ENCODE assay signal across 1 cellular context in the genomic region with DNA sequence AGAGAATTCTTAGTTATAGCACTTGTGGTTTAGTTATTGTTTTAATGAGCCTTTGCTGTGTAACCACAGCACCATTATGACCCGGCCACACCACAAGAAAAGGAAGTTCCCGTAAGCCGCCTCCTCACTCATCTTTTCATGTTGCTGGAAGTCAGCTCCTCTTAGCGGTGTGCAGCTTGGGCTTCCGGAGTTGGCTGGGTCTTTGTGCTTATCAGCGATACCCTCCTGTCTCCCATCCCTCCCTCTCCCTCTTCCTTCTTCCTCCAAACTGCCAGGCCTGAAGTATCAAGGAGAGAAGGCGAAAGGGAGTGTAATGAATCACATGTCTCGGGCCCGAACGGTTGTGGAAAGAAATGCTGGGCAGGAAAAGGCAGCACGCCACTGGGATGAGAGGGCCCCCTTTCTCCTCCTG.
TF ChIP-seq lines count a peak whose summit lies in the region.

No MANE protein-coding gene starts in this region.

TF ChIP-seq in K562, 482 proteins besides CTCF, POLR2A, EP300 and RAD21 (continued from another document and continues in another):
- TF ChIP-seq, protein P1, sequence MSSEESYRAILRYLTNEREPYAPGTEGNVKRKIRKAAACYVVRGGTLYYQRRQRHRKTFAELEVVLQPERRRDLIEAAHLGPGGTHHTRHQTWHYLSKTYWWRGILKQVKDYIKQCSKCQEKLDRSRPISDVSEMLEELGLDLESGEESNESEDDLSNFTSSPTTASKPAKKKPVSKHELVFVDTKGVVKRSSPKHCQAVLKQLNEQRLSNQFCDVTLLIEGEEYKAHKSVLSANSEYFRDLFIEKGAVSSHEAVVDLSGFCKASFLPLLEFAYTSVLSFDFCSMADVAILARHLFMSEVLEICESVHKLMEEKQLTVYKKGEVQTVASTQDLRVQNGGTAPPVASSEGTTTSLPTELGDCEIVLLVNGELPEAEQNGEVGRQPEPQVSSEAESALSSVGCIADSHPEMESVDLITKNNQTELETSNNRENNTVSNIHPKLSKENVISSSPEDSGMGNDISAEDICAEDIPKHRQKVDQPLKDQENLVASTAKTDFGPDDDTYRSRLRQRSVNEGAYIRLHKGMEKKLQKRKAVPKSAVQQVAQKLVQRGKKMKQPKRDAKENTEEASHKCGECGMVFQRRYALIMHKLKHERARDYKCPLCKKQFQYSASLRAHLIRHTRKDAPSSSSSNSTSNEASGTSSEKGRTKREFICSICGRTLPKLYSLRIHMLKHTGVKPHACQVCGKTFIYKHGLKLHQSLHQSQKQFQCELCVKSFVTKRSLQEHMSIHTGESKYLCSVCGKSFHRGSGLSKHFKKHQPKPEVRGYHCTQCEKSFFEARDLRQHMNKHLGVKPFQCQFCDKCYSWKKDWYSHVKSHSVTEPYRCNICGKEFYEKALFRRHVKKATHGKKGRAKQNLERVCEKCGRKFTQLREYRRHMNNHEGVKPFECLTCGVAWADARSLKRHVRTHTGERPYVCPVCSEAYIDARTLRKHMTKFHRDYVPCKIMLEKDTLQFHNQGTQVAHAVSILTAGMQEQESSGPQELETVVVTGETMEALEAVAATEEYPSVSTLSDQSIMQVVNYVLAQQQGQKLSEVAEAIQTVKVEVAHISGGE (CRISPR knock-in tag; IDR thresholded peaks at IDR 0.05) = no peak
- TF ChIP-seq SAP30 (IDR thresholded peaks at IDR 0.05; ENCODE audit: borderline replicate concordance, insufficient read depth, low read depth, low read length, poor library complexity, severe bottlenecking) = no peak
- no peak for TF ChIP-seq HDAC2 (IDR thresholded peaks at IDR 0.05)
- no peak for TF ChIP-seq SUPT5H (IDR thresholded peaks at IDR 0.05)
- TF ChIP-seq NKRF (IDR thresholded peaks at IDR 0.05; ENCODE audit: borderline replicate concordance) = no peak
- TF ChIP-seq, protein P2, sequence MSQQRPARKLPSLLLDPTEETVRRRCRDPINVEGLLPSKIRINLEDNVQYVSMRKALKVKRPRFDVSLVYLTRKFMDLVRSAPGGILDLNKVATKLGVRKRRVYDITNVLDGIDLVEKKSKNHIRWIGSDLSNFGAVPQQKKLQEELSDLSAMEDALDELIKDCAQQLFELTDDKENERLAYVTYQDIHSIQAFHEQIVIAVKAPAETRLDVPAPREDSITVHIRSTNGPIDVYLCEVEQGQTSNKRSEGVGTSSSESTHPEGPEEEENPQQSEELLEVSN (IDR thresholded peaks at IDR 0.05; ENCODE audit: borderline replicate concordance in 1 of 2, extremely low read depth in 1 of 2, insufficient read depth in 1 of 2, insufficient read length in 1 of 2, low read depth in 1 of 2, low read length in 1 of 2, poor library complexity in 1 of 2, severe bottlenecking in 1 of 2) = no peak
- no peak for TF ChIP-seq ZBED1 (IDR thresholded peaks at IDR 0.05)
- TF ChIP-seq MEF2D (tag; conservative IDR thresholded peaks at IDR 0.05; ENCODE audit: low read depth) = no peak
- TF ChIP-seq, protein P3, sequence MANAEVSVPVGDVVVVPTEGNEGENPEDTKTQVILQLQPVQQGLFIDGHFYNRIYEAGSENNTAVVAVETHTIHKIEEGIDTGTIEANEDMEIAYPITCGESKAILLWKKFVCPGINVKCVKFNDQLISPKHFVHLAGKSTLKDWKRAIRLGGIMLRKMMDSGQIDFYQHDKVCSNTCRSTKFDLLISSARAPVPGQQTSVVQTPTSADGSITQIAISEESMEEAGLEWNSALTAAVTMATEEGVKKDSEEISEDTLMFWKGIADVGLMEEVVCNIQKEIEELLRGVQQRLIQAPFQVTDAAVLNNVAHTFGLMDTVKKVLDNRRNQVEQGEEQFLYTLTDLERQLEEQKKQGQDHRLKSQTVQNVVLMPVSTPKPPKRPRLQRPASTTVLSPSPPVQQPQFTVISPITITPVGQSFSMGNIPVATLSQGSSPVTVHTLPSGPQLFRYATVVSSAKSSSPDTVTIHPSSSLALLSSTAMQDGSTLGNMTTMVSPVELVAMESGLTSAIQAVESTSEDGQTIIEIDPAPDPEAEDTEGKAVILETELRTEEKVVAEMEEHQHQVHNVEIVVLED (CRISPR knock-in tag; IDR thresholded peaks at IDR 0.05) = no peak
- no peak for TF ChIP-seq KLF13 (tag; IDR thresholded peaks at IDR 0.05; ENCODE audit: borderline replicate concordance, low read depth)
- no peak for TF ChIP-seq ZKSCAN8 (CRISPR knock-in tag; IDR thresholded peaks at IDR 0.05)
- no peak for TF ChIP-seq HDAC1 (IDR thresholded peaks at IDR 0.05)
- no peak for TF ChIP-seq SREBF2 (CRISPR knock-in tag; IDR thresholded peaks at IDR 0.05)
- TF ChIP-seq KLF16 (IDR thresholded peaks at IDR 0.05) = no peak
- TF ChIP-seq CTBP1 (IDR thresholded peaks at IDR 0.05; ENCODE audit: borderline replicate concordance) = 0 out of 2 replicates have a peak, but pooled peaks have one; percentile 14
- TF ChIP-seq ZNF274 (IDR thresholded peaks at IDR 0.05; ENCODE audit: borderline replicate concordance, low read depth, low read length) = no peak
- TF ChIP-seq NR1H2 (CRISPR knock-in tag; IDR thresholded peaks at IDR 0.05) = no peak
- no peak for TF ChIP-seq IRF2 (CRISPR knock-in tag; IDR thresholded peaks at IDR 0.05)
- TF ChIP-seq CEBPZ (IDR thresholded peaks at IDR 0.05; ENCODE audit: borderline replicate concordance, low read depth, low read length) = no peak
- no peak for TF ChIP-seq EGR1 (conservative IDR thresholded peaks at IDR 0.05)
- no peak for TF ChIP-seq SRSF7 (optimal IDR thresholded peaks at IDR 0.05; ENCODE audit: low read depth, low read length)
- no peak for TF ChIP-seq COPS2 (conservative IDR thresholded peaks at IDR 0.05)
- 0 out of 2 replicates have a peak, but pooled peaks have one; percentile 28 for TF ChIP-seq TCF3 (CRISPR knock-in tag; IDR thresholded peaks at IDR 0.05)
- no peak for TF ChIP-seq PML (IDR thresholded peaks at IDR 0.05; ENCODE audit: low read length)
- peak in 1 of 2 experiments; percentile 20; a peak in 1 of 4 replicates for TF ChIP-seq KDM1A (IDR thresholded peaks at IDR 0.05)
- TF ChIP-seq MYBL2 (IDR thresholded peaks at IDR 0.05; ENCODE audit: low read depth) = no peak
- no peak for TF ChIP-seq MYBL2 (CRISPR knock-in tag; IDR thresholded peaks at IDR 0.05; ENCODE audit: borderline replicate concordance)
- no peak for TF ChIP-seq DIDO1 (tag; IDR thresholded peaks at IDR 0.05; ENCODE audit: low read depth)
- TF ChIP-seq, protein P4, sequence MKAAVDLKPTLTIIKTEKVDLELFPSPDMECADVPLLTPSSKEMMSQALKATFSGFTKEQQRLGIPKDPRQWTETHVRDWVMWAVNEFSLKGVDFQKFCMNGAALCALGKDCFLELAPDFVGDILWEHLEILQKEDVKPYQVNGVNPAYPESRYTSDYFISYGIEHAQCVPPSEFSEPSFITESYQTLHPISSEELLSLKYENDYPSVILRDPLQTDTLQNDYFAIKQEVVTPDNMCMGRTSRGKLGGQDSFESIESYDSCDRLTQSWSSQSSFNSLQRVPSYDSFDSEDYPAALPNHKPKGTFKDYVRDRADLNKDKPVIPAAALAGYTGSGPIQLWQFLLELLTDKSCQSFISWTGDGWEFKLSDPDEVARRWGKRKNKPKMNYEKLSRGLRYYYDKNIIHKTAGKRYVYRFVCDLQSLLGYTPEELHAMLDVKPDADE (conservative IDR thresholded peaks at IDR 0.05; ENCODE audit: control insufficient read depth, low read depth, low read length) = no peak
- TF ChIP-seq, protein P5, sequence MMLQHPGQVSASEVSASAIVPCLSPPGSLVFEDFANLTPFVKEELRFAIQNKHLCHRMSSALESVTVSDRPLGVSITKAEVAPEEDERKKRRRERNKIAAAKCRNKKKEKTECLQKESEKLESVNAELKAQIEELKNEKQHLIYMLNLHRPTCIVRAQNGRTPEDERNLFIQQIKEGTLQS (IDR thresholded peaks at IDR 0.05) = no peak
- TF ChIP-seq, protein P5 (CRISPR knock-in tag; conservative IDR thresholded peaks at IDR 0.05) = no peak
- no peak for TF ChIP-seq TFAM (CRISPR knock-in tag; conservative IDR thresholded peaks at IDR 0.05)
- no peak for TF ChIP-seq ZNF174 (CRISPR knock-in tag; IDR thresholded peaks at IDR 0.05)
- no peak for TF ChIP-seq TEAD1 (CRISPR knock-in tag; IDR thresholded peaks at IDR 0.05)
- TF ChIP-seq, protein P6, sequence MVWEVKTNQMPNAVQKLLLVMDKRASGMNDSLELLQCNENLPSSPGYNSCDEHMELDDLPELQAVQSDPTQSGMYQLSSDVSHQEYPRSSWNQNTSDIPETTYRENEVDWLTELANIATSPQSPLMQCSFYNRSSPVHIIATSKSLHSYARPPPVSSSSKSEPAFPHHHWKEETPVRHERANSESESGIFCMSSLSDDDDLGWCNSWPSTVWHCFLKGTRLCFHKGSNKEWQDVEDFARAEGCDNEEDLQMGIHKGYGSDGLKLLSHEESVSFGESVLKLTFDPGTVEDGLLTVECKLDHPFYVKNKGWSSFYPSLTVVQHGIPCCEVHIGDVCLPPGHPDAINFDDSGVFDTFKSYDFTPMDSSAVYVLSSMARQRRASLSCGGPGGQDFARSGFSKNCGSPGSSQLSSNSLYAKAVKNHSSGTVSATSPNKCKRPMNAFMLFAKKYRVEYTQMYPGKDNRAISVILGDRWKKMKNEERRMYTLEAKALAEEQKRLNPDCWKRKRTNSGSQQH (CRISPR knock-in tag; IDR thresholded peaks at IDR 0.05) = no peak
- no peak for TF ChIP-seq TRIM24 (IDR thresholded peaks at IDR 0.05)
- TF ChIP-seq SP1 (CRISPR knock-in tag; IDR thresholded peaks at IDR 0.05) = no peak
- no peak for TF ChIP-seq RBM39 (optimal IDR thresholded peaks at IDR 0.05; ENCODE audit: low read depth, low read length)
- TF ChIP-seq ZNF347 (CRISPR knock-in tag; IDR thresholded peaks at IDR 0.05; ENCODE audit: low read depth) = no peak
- no peak for TF ChIP-seq ZNF324 (CRISPR knock-in tag; IDR thresholded peaks at IDR 0.05)
- TF ChIP-seq ETV5 (CRISPR knock-in tag; IDR thresholded peaks at IDR 0.05; ENCODE audit: low read depth) = peak; percentile 52; the same call in 1 of the 2 replicates
- no peak for TF ChIP-seq CBX3 (IDR thresholded peaks at IDR 0.05; ENCODE audit: borderline replicate concordance in 1 of 2, low read length in 2 of 2)
- TF ChIP-seq NUFIP1 (IDR thresholded peaks at IDR 0.05; ENCODE audit: partially characterized antibody) = no peak
- TF ChIP-seq GABPB1 (CRISPR knock-in tag; IDR thresholded peaks at IDR 0.05) = no peak
- peak; percentile 47; the same call in 1 of the 2 replicates for TF ChIP-seq ELF1 (tag; IDR thresholded peaks at IDR 0.05)
- TF ChIP-seq HINFP (tag; conservative IDR thresholded peaks at IDR 0.05; ENCODE audit: low read depth) = no peak
- TF ChIP-seq CBFA2T3 (IDR thresholded peaks at IDR 0.05) = peak; percentile 42; the same call in 1 of the 2 replicates
- TF ChIP-seq ZNF212 (CRISPR knock-in tag; IDR thresholded peaks at IDR 0.05) = no peak
- no peak for TF ChIP-seq ZNF780A (CRISPR knock-in tag; IDR thresholded peaks at IDR 0.05)
- no peak for TF ChIP-seq MYNN (IDR thresholded peaks at IDR 0.05)
- TF ChIP-seq MYNN (CRISPR knock-in tag; IDR thresholded peaks at IDR 0.05) = no peak
- TF ChIP-seq MYC (IDR thresholded peaks at IDR 0.05; ENCODE audit: low read depth, low read length) = no peak
- no peak for TF ChIP-seq MYC (CRISPR knock-in tag; IDR thresholded peaks at IDR 0.05; ENCODE audit: borderline replicate concordance, low read depth)
- TF ChIP-seq ZNF217 (CRISPR knock-in tag; IDR thresholded peaks at IDR 0.05) = no peak
- TF ChIP-seq ARID1B (IDR thresholded peaks at IDR 0.05) = peak; percentile 14; the same call in 1 of the 2 replicates
- no peak for TF ChIP-seq RBBP5 (IDR thresholded peaks at IDR 0.05; ENCODE audit: borderline replicate concordance, insufficient read depth, low read length, poor library complexity, severe bottlenecking)
